8 cellular contexts compared by ENCODE assay signal in the genomic region with DNA sequence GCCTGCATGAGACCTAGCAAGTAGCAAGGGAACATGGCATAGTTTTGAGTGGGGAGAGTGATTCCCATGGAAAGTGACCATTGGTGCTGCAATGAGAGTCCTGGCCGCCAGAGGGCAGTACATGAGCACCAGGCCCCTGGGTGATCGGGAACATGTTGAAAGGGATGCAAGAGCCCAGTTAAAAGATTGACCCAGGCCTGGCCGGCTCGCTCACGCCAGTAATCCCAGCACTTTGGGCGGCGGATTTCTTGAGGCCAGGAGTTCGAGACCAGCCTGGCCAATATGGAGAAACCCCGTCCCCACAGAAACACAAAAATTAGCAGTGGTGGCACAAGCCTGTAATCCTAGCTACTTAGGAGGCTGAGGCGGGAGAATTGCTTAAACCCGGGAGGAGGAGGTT. TPM values are rescaled to one million over a fixed set of nuclear protein-coding genes. Genes with fewer than 3 reads are reported as not detected.
DNase-seq lines count a peak whose midpoint lies in the region; ATAC-seq and TF ChIP-seq lines count a peak whose summit lies in the region.

No MANE protein-coding gene starts in this region.

- H3K27ac Mint-ChIP-seq in activated CD8-positive, alpha-beta T cell treated with anti-CD3 and anti-CD28 coated beads, Interleukin-2, amount 10 ng/mL, durations not matched to agents 7 days and 5 days, result no peak overlapping the region
- no peak overlapping the region for H3K27ac Mint-ChIP-seq in endodermal cell
- no peak overlapping the region for H3K27ac Mint-ChIP-seq in stimulated activated effector memory CD8-positive, alpha-beta T cell treated with anti-CD3 and anti-CD28 coated beads, Interleukin-12 subunit alpha, Interleukin-12 subunit beta, amount 100 ng/mL, for 72 hours

- CTCF ChIA-PET in activated CD8-positive, alpha-beta T cell treated with anti-CD3 and anti-CD28 coated beads, Interleukin-2, amount 10 ng/mL, durations not matched to agents 7 days and 5 days (lab: Charles Lee), result interaction anchor here (0.6 to 4.3 kb wide), 43 partner anchors 9 to 634 kb away, joined by 3 to 253 read pairs (median 6); a partner anchor contains a TSS

- DNase-seq in NK-92 treated with Interleukin-12 subunit alpha and Interleukin-12 subunit beta, amount 100 ng/mL, for 24 hours (lab: John Stamatoyannopoulos, UW), result peak; percentile 51
- DNase-seq in NK-92 (lab: John Stamatoyannopoulos, UW; ENCODE audit: unreplicated experiment), result no peak
- DNase-seq in NCI-H2227 treated with DMSO at 0.1 percent for 48 hours (lab: John Stamatoyannopoulos, UW), result peak; percentile 20
- DNase-seq in activated CD8-positive, alpha-beta T cell treated with anti-CD3 and anti-CD28 coated beads, Interleukin-2, amount 10 ng/mL, durations not matched to agents 7 days and 5 days, result peak; percentile 72
- DNase-seq in endodermal cell, result peak; percentile 93
- peak; percentile 54 to 72 (median 69) for DNase-seq in mucosa of descending colon
- peak; percentile 57 to 82 for DNase-seq in stimulated activated effector memory CD8-positive, alpha-beta T cell treated with anti-CD3 and anti-CD28 coated beads, Interleukin-12 subunit alpha, Interleukin-12 subunit beta, amount 100 ng/mL, for 72 hours (ENCODE audit: low spot score in 2 of 2)

- no peaks in the 10 kb centered on the region for H3K36me3 ChIP-seq in endodermal cell (ENCODE audit: control insufficient read depth, insufficient read depth, low read length)
- no peaks in the 10 kb centered on the region for H3K36me3 ChIP-seq in mucosa of descending colon (ENCODE audit: low read depth)

- peaks cover 4% of the 10 kb centered on the region for H3K4me1 Mint-ChIP-seq in activated CD8-positive, alpha-beta T cell treated with anti-CD3 and anti-CD28 coated beads, Interleukin-2, amount 10 ng/mL, durations not matched to agents 7 days and 5 days (ENCODE audit: low read depth)
- H3K4me1 Mint-ChIP-seq in endodermal cell, result no peaks in the 10 kb centered on the region
- no peaks in the 10 kb centered on the region for H3K4me1 Mint-ChIP-seq in stimulated activated effector memory CD8-positive, alpha-beta T cell treated with anti-CD3 and anti-CD28 coated beads, Interleukin-12 subunit alpha, Interleukin-12 subunit beta, amount 100 ng/mL, for 72 hours

- H3K4me1 ChIP-seq in endodermal cell (ENCODE audit: control insufficient read depth, insufficient read depth, low read length), result no peaks in the 10 kb centered on the region
- no peaks in the 10 kb centered on the region for H3K4me1 ChIP-seq in mucosa of descending colon (ENCODE audit: low read depth)

- POLR2A ChIA-PET in activated CD8-positive, alpha-beta T cell treated with anti-CD3 and anti-CD28 coated beads, Interleukin-2, amount 10 ng/mL, durations not matched to agents 7 days and 5 days (lab: Charles Lee), result interaction anchor here (1.4 kb wide), 1 partner anchor 77 kb away, joined by 5 read pairs; no protein-coding TSS in a partner anchor

- no peaks in the 10 kb centered on the region for H3K27me3 ChIP-seq in endodermal cell (ENCODE audit: control insufficient read depth, insufficient read depth, low read length, poor library complexity, severe bottlenecking)

- peaks cover 34% of the 10 kb centered on the region for H3K27me3 Mint-ChIP-seq in activated CD8-positive, alpha-beta T cell treated with anti-CD3 and anti-CD28 coated beads, Interleukin-2, amount 10 ng/mL, durations not matched to agents 7 days and 5 days (ENCODE audit: low read depth)
- no peaks in the 10 kb centered on the region for H3K27me3 Mint-ChIP-seq in endodermal cell (ENCODE audit: insufficient read depth)

- H3K9ac ChIP-seq in endodermal cell (ENCODE audit: extremely low read depth, low read length, poor library complexity, severe bottlenecking), result no peak overlapping the region

- H3K4me3 ChIP-seq in endodermal cell (ENCODE audit: low read length) (no peak overlapping the region), mucosa of descending colon (no peak overlapping the region)

- no peak overlapping the region for H3K4me3 Mint-ChIP-seq in activated CD8-positive, alpha-beta T cell treated with anti-CD3 and anti-CD28 coated beads, Interleukin-2, amount 10 ng/mL, durations not matched to agents 7 days and 5 days
- H3K4me3 Mint-ChIP-seq in endodermal cell, result no peak overlapping the region
- no peak overlapping the region for H3K4me3 Mint-ChIP-seq in stimulated activated effector memory CD8-positive, alpha-beta T cell treated with anti-CD3 and anti-CD28 coated beads, Interleukin-12 subunit alpha, Interleukin-12 subunit beta, amount 100 ng/mL, for 72 hours

- H3K36me3 Mint-ChIP-seq in activated CD8-positive, alpha-beta T cell treated with anti-CD3 and anti-CD28 coated beads, Interleukin-2, amount 10 ng/mL, durations not matched to agents 7 days and 5 days (ENCODE audit: low read depth), result no peaks in the 10 kb centered on the region
- no peaks in the 10 kb centered on the region for H3K36me3 Mint-ChIP-seq in endodermal cell (ENCODE audit: low read depth)
- no peaks in the 10 kb centered on the region for H3K36me3 Mint-ChIP-seq in stimulated activated effector memory CD8-positive, alpha-beta T cell treated with anti-CD3 and anti-CD28 coated beads, Interleukin-12 subunit alpha, Interleukin-12 subunit beta, amount 100 ng/mL, for 72 hours

- 43 to 45% methylated on average over 11 of the region's 11 CpGs for WGBS in endodermal cell (ENCODE audit: insufficient coverage in 1 of 2, insufficient read length in 1 of 2), 2 experiments

- H3K9me3 ChIP-seq in endodermal cell (ENCODE audit: control insufficient read depth, low read length) (no peaks in the 10 kb centered on the region), mucosa of descending colon (no peaks in the 10 kb centered on the region)

- H3K9me3 Mint-ChIP-seq in activated CD8-positive, alpha-beta T cell treated with anti-CD3 and anti-CD28 coated beads, Interleukin-2, amount 10 ng/mL, durations not matched to agents 7 days and 5 days (ENCODE audit: insufficient read depth), result no peaks in the 10 kb centered on the region
- no peaks in the 10 kb centered on the region for H3K9me3 Mint-ChIP-seq in endodermal cell
- no peaks in the 10 kb centered on the region for H3K9me3 Mint-ChIP-seq in stimulated activated effector memory CD8-positive, alpha-beta T cell treated with anti-CD3 and anti-CD28 coated beads, Interleukin-12 subunit alpha, Interleukin-12 subunit beta, amount 100 ng/mL, for 72 hours

- ATAC-seq in HG02798 (IDR thresholded peaks at IDR 0.05; ENCODE audit: poor library complexity, unreplicated experiment), result peak; percentile 97
- ATAC-seq in activated CD8-positive, alpha-beta T cell treated with anti-CD3 and anti-CD28 coated beads, Interleukin-2, amount 10 ng/mL, durations not matched to agents 7 days and 5 days, result peak; percentile 60
- ATAC-seq in mucosa of descending colon, result peak; percentile 82
- peak; percentile 80 for ATAC-seq in stimulated activated effector memory CD8-positive, alpha-beta T cell treated with anti-CD3 and anti-CD28 coated beads, Interleukin-12 subunit alpha, Interleukin-12 subunit beta, amount 100 ng/mL, for 72 hours

- TF ChIP-seq CTCF in endodermal cell (conservative IDR thresholded peaks at IDR 0.05), result peak; percentile 95
- peak; percentile 77 for TF ChIP-seq CTCF in mucosa of descending colon (IDR thresholded peaks at IDR 0.05)

- H3K27ac ChIP-seq in endodermal cell (ENCODE audit: low read depth, low read length), result no peak overlapping the region

- intact Hi-C loops in mucosa of descending colon (cut with DNase I, micrococcal nuclease), result loop anchor here (5.0 to 10.0 kb wide), 2 partner anchors 74 to 76 kb away; no protein-coding TSS in a partner anchor

RNA-seq across cellular contexts. Expression of a gene that starts 22.2 kb away (rescaled TPM):
- total RNA-seq in activated CD8-positive, alpha-beta T cell treated with anti-CD3 and anti-CD28 coated beads, Interleukin-2, amount 10 ng/mL, durations not matched to agents 7 days and 5 days, result not detected
- not detected for total RNA-seq in endodermal cell
- polyA plus RNA-seq in endodermal cell (2013, experiment 1 of 2), result 1.1 TPM
- polyA plus RNA-seq in endodermal cell (2013, experiment 2 of 2), result 1.4 TPM
- total RNA-seq in mucosa of descending colon, result 1 to 10 TPM in 2 of 3 donors, under 1 TPM in 1; 0.20 to 4.0 (median 1.3) TPM
